In the genomic region with DNA sequence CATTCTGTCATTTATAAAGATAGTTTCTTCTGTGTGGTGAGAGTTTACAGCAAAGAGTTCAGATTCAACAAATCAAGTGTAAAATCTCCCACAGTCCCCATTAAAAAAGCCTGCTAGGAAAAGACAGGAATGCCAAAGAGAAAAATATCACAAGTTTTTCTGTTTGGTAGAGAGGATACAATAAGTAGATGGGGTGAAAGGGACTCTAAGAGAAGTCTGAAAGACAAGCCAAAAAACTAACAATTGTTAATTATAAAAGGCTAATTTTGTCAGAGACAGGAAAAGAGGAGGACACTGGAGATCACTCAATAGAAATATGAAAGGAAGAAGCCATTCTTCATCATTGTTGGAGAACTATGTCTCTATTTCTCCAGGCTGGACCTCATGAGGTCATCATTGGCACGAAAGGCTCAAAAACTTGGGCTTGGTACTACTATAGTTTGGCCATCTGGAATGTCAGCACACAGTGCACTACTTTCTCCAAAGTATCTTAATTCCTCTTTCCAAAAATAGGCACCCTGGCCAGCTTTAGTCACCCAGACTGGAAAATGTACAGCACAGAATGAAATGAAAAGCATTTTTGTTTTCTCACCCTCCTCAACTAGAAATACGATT, we compare ENCODE assay signal across 13 cellular contexts. TPM values are rescaled to one million over a fixed set of nuclear protein-coding genes. Genes with fewer than 3 reads are reported as not detected.
DNase-seq lines count a peak whose midpoint lies in the region; ATAC-seq lines count a peak whose summit lies in the region.
"Had no signal": no experiment of that assay in that cellular context is flagged by ENCODE, and none has a peak within 500 bp of the region (broad histone marks: within the 10 kb centered on the region; RNA-seq: fewer than 3 reads in every experiment).

No MANE protein-coding gene starts in this region.

- no peak overlapping the region for H3K18ac ChIP-seq in mesenchymal stem cell (ENCODE audit: low read depth in 1 of 2, low read length in 2 of 2)

- H3K23ac ChIP-seq in mesenchymal stem cell (ENCODE audit: low read length in 2 of 2), result no peak overlapping the region

- no peak overlapping the region for H3K9ac ChIP-seq in mesenchymal stem cell (ENCODE audit: low read length)

- DNase-seq in MG63, result peak; percentile 68
- DNase-seq in mesenchymal stem cell, result peak; percentile 19
- DNase-seq in substantia nigra (lab: John Stamatoyannopoulos, UW), result peak in 9 of 49 donors; percentile 1 to 36 (median 9)
- no peak for DNase-seq in NCI-H1048 (lab: John Stamatoyannopoulos, UW)
- no peak for DNase-seq in activated CD8-positive, alpha-beta memory T cell treated with anti-CD3 and anti-CD28 coated beads, Interleukin-2, amount 50 U/mL, for 4 hours
- DNase-seq in posterior vena cava (ENCODE audit: low spot score), result no peak
- no peak for DNase-seq in activated naive CD4-positive, alpha-beta T cell treated with anti-CD3 and anti-CD28 coated beads, Interleukin-2, amount 50 U/mL, for 72 hours (ENCODE audit: low spot score in 2 of 2)
- DNase-seq: activated T-cell treated with anti-CD3 and anti-CD28 coated beads, Interleukin-2, amount 50 U/mL, for 24 hours; left lung; stimulated activated CD4-positive, alpha-beta T cell treated with anti-CD3 and anti-CD28 coated beads, Interleukin-2, amount 100 ng/mL, for 24 hours had no signal

- no peaks in the 10 kb centered on the region for H3K36me3 Mint-ChIP-seq in activated naive CD4-positive, alpha-beta T cell treated with anti-CD3 and anti-CD28 coated beads, Interleukin-2, amount 50 U/mL, for 72 hours
- H3K36me3 Mint-ChIP-seq: stimulated activated effector memory CD8-positive, alpha-beta T cell treated with anti-CD3 and anti-CD28 coated beads, Interleukin-12 subunit alpha, Interleukin-12 subunit beta, amount 100 ng/mL, for 72 hours had no signal

- H3K27me3 ChIP-seq in MG63 (no peaks in the 10 kb centered on the region), mesenchymal stem cell (ENCODE audit: control insufficient read depth in 1 of 2, insufficient read depth in 1 of 2, low read length in 2 of 2) (no peaks in the 10 kb centered on the region)
- H3K27me3 ChIP-seq: left lung had no signal

- peaks cover 4% of the 10 kb centered on the region in 2 donors for H3K9me3 Mint-ChIP-seq in activated naive CD4-positive, alpha-beta T cell treated with anti-CD3 and anti-CD28 coated beads, Interleukin-2, amount 50 U/mL, for 72 hours

- H2BK5ac ChIP-seq in mesenchymal stem cell (ENCODE audit: low read depth, low read length, poor library complexity, severe bottlenecking), result no peak overlapping the region

- H3K4me1 ChIP-seq in mesenchymal stem cell (ENCODE audit: control insufficient read depth, insufficient read depth, low read depth, low read length), result no peaks in the 10 kb centered on the region
- H3K4me1 ChIP-seq: left lung had no signal

- H4K8ac ChIP-seq in mesenchymal stem cell (ENCODE audit: low read length), result no peak overlapping the region

- 0 out of 2 replicates have a peak overlapping the region, but pooled peaks have one; percentile 6 for H3K4me3 ChIP-seq in MG63
- H3K4me3 ChIP-seq in mesenchymal stem cell (ENCODE audit: insufficient read depth in 1 of 2, low read depth in 1 of 2, low read length in 2 of 2), result peak overlapping the region in 1 of 2 experiments; percentile 42
- H3K4me3 ChIP-seq: left lung had no signal

- no peak overlapping the region for H3K4me2 ChIP-seq in mesenchymal stem cell (ENCODE audit: low read length, poor library complexity, severe bottlenecking)

- WGBS in mesenchymal stem cell, result 80% methylated on average over 2 of the region's 2 CpGs

- H2BK15ac ChIP-seq in mesenchymal stem cell (ENCODE audit: low read depth, poor library complexity, severe bottlenecking), result no peak overlapping the region

- no peak for ATAC-seq in activated naive CD4-positive, alpha-beta T cell treated with anti-CD3 and anti-CD28 coated beads, Interleukin-2, amount 50 U/mL, for 72 hours
- ATAC-seq: left lung; stimulated activated effector memory CD8-positive, alpha-beta T cell treated with anti-CD3 and anti-CD28 coated beads, Interleukin-12 subunit alpha, Interleukin-12 subunit beta, amount 100 ng/mL, for 72 hours had no signal

- H2AK5ac ChIP-seq in mesenchymal stem cell (ENCODE audit: low read length, severe bottlenecking), result no peak overlapping the region

- H3K36me3 ChIP-seq in MG63 (no peaks in the 10 kb centered on the region), mesenchymal stem cell (ENCODE audit: control insufficient read depth in 1 of 2, insufficient read depth in 2 of 2, low read depth in 1 of 2, low read length in 2 of 2) (no peaks in the 10 kb centered on the region)
- H3K36me3 ChIP-seq: left lung had no signal

- H3K9me3 ChIP-seq in MG63 (no peaks in the 10 kb centered on the region), mesenchymal stem cell (ENCODE audit: control insufficient read depth, low read length) (no peaks in the 10 kb centered on the region)
- H3K9me3 ChIP-seq: left lung had no signal

- no peak overlapping the region for H2BK12ac ChIP-seq in mesenchymal stem cell (ENCODE audit: low read length in 2 of 2)

- H3K4ac ChIP-seq in mesenchymal stem cell (ENCODE audit: low read depth in 1 of 2, low read length in 2 of 2), result no peak overlapping the region

- no peak overlapping the region for H3K27ac Mint-ChIP-seq in activated naive CD4-positive, alpha-beta T cell treated with anti-CD3 and anti-CD28 coated beads, Interleukin-2, amount 50 U/mL, for 72 hours
- H3K27ac Mint-ChIP-seq: activated T-cell treated with anti-CD3 and anti-CD28 coated beads, Interleukin-2, amount 50 U/mL, for 24 hours; stimulated activated effector memory CD8-positive, alpha-beta T cell treated with anti-CD3 and anti-CD28 coated beads, Interleukin-12 subunit alpha, Interleukin-12 subunit beta, amount 100 ng/mL, for 72 hours had no signal

- H3K27ac ChIP-seq in cingulate gyrus (ENCODE audit: low read depth, low read length), result peak overlapping the region; percentile 41
- no peak overlapping the region for H3K27ac ChIP-seq in mesenchymal stem cell (ENCODE audit: low read length, poor library complexity, severe bottlenecking)
- peak overlapping the region; percentile 2 for H3K27ac ChIP-seq in substantia nigra (ENCODE audit: low read depth, low read length, poor library complexity, severe bottlenecking)
- H3K27ac ChIP-seq: C4-2B, left lung had no signal

- H2BK120ac ChIP-seq in mesenchymal stem cell (ENCODE audit: low read depth, low read length), result no peak overlapping the region

- no peak overlapping the region for H2AFZ ChIP-seq in mesenchymal stem cell (ENCODE audit: low read depth, low read length)

- intact Hi-C loops in posterior vena cava (cut with DNase I), result no loop called here

- H3K14ac ChIP-seq in mesenchymal stem cell (ENCODE audit: low read length in 2 of 2), result no peak overlapping the region

- H4K91ac ChIP-seq in mesenchymal stem cell (ENCODE audit: low read length), result no peak overlapping the region

- peaks cover 13% of the 10 kb centered on the region for H3K79me1 ChIP-seq in mesenchymal stem cell (replicated peaks; ENCODE audit: low read length, poor library complexity, severe bottlenecking)

RNA-seq across cellular contexts. Expression of gene SOX6, which starts 0.5 kb away (rescaled TPM):
- total RNA-seq in MG63 (2014; rRNA removed; shearing (Covaris generic); ENCODE audit: low replicate concordance), result not detected in 2 replicates
- 9.2 TPM for polyA plus RNA-seq in mesenchymal stem cell (2013, experiment 1 of 2)
- 8.5 TPM for polyA plus RNA-seq in mesenchymal stem cell (2013, experiment 2 of 2)
- 10 to 100 TPM in 1 of 2 donors, 1 to 10 TPM in 1; 8.1 to 11.0 TPM for total RNA-seq in posterior vena cava
- total RNA-seq in activated naive CD4-positive, alpha-beta T cell treated with anti-CD3 and anti-CD28 coated beads, Interleukin-2, amount 50 U/mL, for 72 hours, result not detected

Comparison
In these comparisons a context has a peak if more than half of its experiments do, and no peak if none do; other contexts are left out.
1. DNase-seq: peak in MG63 (single experiment) and mesenchymal stem cell (single experiment); none in NCI-H1048 (single experiment), activated CD8-positive, alpha-beta memory T cell treated with anti-CD3 and anti-CD28 coated beads, Interleukin-2, amount 50 U/mL, for 4 hours (single experiment), posterior vena cava (single experiment) and activated naive CD4-positive, alpha-beta T cell treated with anti-CD3 and anti-CD28 coated beads, Interleukin-2, amount 50 U/mL, for 72 hours (0 of 2).